Comparison of ENCODE assay signal across 8 cellular contexts in the genomic region with DNA sequence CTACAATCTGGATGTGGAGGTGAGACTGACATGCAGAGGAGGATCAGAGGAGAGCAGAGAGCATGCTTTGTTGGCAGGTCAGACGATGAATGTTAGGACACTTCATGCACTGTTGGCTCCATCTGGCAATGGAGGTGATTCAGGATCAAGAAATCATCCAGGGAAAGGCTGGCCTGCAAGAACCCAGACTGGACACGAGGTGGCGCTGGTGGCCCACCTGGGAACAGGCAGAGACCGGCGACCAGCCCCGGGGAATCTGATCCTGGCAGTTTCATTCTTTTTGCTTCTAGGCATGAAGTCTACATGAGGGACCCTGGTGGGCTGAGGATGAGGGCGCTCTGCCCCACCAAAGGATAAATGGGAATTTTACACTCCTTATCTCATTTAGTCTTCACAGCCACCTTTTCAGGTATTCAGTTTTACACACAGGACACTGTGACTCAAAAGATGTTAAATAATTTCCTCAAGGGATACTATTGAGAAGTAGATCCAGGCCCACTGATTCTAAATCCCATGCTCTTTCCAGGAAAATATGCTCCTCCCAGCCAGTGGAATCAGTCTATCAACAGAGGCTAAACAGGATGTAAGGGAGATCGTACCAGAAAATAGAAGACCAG. TPM values are rescaled to one million over a fixed set of nuclear protein-coding genes. Genes with fewer than 3 reads are reported as not detected.
DNase-seq lines count a peak whose midpoint lies in the region; ATAC-seq, FAIRE-seq and TF ChIP-seq lines count a peak whose summit lies in the region.

No MANE protein-coding gene starts in this region.

- no peaks in the 10 kb centered on the region for H3K36me3 ChIP-seq in SU-DHL-6 (ENCODE audit: low read length)

- H3K27ac Mint-ChIP-seq in activated naive CD8-positive, alpha-beta T cell treated with anti-CD3 and anti-CD28 coated beads for 36 hours = no peak overlapping the region
- no peak overlapping the region for H3K27ac Mint-ChIP-seq in progenitor cell of endocrine pancreas

- no peaks in the 10 kb centered on the region for H3K27me3 Mint-ChIP-seq in activated naive CD8-positive, alpha-beta T cell treated with anti-CD3 and anti-CD28 coated beads for 36 hours
- H3K27me3 Mint-ChIP-seq in progenitor cell of endocrine pancreas = peaks cover 17% of the 10 kb centered on the region

- H4K20me1 ChIP-seq in SU-DHL-6 (ENCODE audit: low read depth, low read length) = no peaks in the 10 kb centered on the region

- H3K4me3 ChIP-seq in SU-DHL-6 (ENCODE audit: insufficient read depth, low read length, poor library complexity, severe bottlenecking) = no peak overlapping the region

- H3F3A ChIP-seq in SU-DHL-6 (ENCODE audit: insufficient read depth) = no peaks in the 10 kb centered on the region

- no peaks in the 10 kb centered on the region for H3K4me1 Mint-ChIP-seq in activated naive CD8-positive, alpha-beta T cell treated with anti-CD3 and anti-CD28 coated beads for 36 hours
- no peaks in the 10 kb centered on the region for H3K4me1 Mint-ChIP-seq in progenitor cell of endocrine pancreas (ENCODE audit: low read depth)

- FAIRE-seq in G401.6 (lab: Jason Lieb, UNC) = peak; percentile 82

- TF ChIP-seq CTCF in SU-DHL-6 (IDR thresholded peaks at IDR 0.05; ENCODE audit: insufficient read depth, low read length, poor library complexity, severe bottlenecking) (peak; percentile 79), progenitor cell of endocrine pancreas (IDR thresholded peaks at IDR 0.05; ENCODE audit: unreplicated experiment) (peak; percentile 92)

- no peak overlapping the region for H3K9ac ChIP-seq in SU-DHL-6 (ENCODE audit: low read length)

- no peaks in the 10 kb centered on the region for H3K9me3 Mint-ChIP-seq in activated naive CD8-positive, alpha-beta T cell treated with anti-CD3 and anti-CD28 coated beads for 36 hours
- no peaks in the 10 kb centered on the region for H3K9me3 Mint-ChIP-seq in progenitor cell of endocrine pancreas (ENCODE audit: low read depth)

- intact Hi-C loops in Right ventricle myocardium superior (cut with DNase I) = loop anchor here (5.0 kb wide), 1 partner anchor 149 kb away; no protein-coding TSS in a partner anchor

- H3K4me3 Mint-ChIP-seq in activated naive CD8-positive, alpha-beta T cell treated with anti-CD3 and anti-CD28 coated beads for 36 hours = no peak overlapping the region
- H3K4me3 Mint-ChIP-seq in progenitor cell of endocrine pancreas (ENCODE audit: low read depth) = no peak overlapping the region

- ATAC-seq in Right ventricle myocardium superior (ENCODE audit: poor library complexity) (peak; percentile 92), HG03565 (IDR thresholded peaks at IDR 0.05; ENCODE audit: unreplicated experiment) (no peak)

- H3K9me3 ChIP-seq in SU-DHL-6 (ENCODE audit: insufficient read depth, low read length) = no peaks in the 10 kb centered on the region

- no peak overlapping the region for H3K27ac ChIP-seq in SU-DHL-6 (ENCODE audit: low read depth, low read length)

- H3K9me2 ChIP-seq in SU-DHL-6 (replicated peaks; ENCODE audit: insufficient read depth, low read length) = no peaks in the 10 kb centered on the region

- no peaks in the 10 kb centered on the region for H3K79me2 ChIP-seq in SU-DHL-6 (ENCODE audit: insufficient read depth, low read length)

- H3K36me3 Mint-ChIP-seq in activated naive CD8-positive, alpha-beta T cell treated with anti-CD3 and anti-CD28 coated beads for 36 hours = no peaks in the 10 kb centered on the region
- H3K36me3 Mint-ChIP-seq in progenitor cell of endocrine pancreas (ENCODE audit: insufficient read depth) = no peaks in the 10 kb centered on the region

- H3K27me3 ChIP-seq in SU-DHL-6 (ENCODE audit: low read length) = no peaks in the 10 kb centered on the region

- DNase-seq in NCI-H1048 (lab: John Stamatoyannopoulos, UW) (peak; percentile 37), Right ventricle myocardium superior (peak; percentile 79), progenitor cell of endocrine pancreas (ENCODE audit: low spot score, unreplicated experiment) (peak; percentile 75), ureter (ENCODE audit: low spot score) (peak; percentile 83)
- DNase-seq in activated naive CD8-positive, alpha-beta T cell treated with anti-CD3 and anti-CD28 coated beads for 36 hours = peak; percentile 58

- H2AFZ ChIP-seq in SU-DHL-6 (ENCODE audit: low read depth, low read length, severe bottlenecking) = no peak overlapping the region

- H3K4me2 ChIP-seq in SU-DHL-6 (ENCODE audit: low read depth, low read length, poor library complexity, severe bottlenecking) = no peak overlapping the region

RNA-seq across cellular contexts. Expression of a gene that starts 26.2 kb away (rescaled TPM):
- total RNA-seq in activated naive CD8-positive, alpha-beta T cell treated with anti-CD3 and anti-CD28 coated beads for 36 hours = 10 to 100 TPM; 26.3 to 27.8 TPM
- total RNA-seq in Right ventricle myocardium superior (38.0 TPM), progenitor cell of endocrine pancreas (55.4 and 57.6 TPM in 2 replicates), ureter (78.4 TPM)
